In the genomic region with DNA sequence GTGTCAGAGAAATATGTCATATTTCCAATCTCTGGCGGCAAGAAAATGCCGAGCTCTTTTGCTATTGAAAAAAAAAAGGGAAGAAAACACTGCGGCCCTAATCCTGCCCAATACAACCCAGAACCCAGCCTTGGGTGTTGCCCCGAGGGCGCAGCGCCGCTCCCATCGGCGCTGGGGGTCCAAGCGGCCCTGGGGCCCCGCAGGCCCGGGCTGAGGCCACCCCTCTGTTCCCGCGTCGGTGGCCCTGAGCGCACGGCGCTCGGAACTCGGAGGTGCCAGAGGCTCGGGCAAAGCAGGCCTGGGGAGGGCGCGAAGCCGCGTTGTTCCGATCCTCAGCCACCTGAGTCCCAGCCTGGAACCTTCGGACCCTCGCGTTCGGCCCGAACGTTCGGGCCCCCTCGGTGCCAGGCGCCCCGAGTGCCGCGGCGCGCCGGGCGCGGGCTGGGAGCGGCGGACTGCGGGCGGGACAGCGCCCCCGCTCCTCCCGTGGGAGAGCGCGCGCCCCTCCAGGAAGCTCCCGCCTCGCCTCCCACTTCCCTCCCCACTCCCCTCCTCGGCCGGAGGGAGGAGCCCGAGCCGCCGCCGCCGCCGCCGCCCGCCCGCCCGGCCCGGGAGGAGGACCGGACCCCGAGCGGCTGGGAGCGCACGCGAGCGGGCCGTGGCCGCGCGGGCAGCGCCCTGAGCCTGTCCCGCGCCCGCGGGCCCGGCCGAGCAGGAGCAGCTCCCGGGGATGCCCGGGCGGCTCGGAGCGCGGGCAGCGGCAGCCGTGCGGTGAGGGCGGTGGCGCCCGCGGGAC, we compare ENCODE assay signal across 8 cellular contexts. TPM values are rescaled to one million over a fixed set of nuclear protein-coding genes. Genes with fewer than 3 reads are reported as not detected.
A peak's percentile ranks its signal among the peaks of the same experiment; 100 is the strongest.
DNase-seq lines count a peak whose midpoint lies in the region; ATAC-seq and TF ChIP-seq lines count a peak whose summit lies in the region.

A gene (plus strand): TSS at position 594 of the 796 bp plus-strand sequence. CDS start 18,160 bp downstream, outside the sequence.

- TF ChIP-seq POLR2A in vagina (IDR thresholded peaks at IDR 0.05) = peak in 1 of 2 donors; percentile 17

- H3K79me2 ChIP-seq in H9 (ENCODE audit: insufficient read depth, low read length) = no peaks in the 10 kb centered on the region
- H3K79me2 ChIP-seq in neural progenitor cell (ENCODE audit: low read depth) = no peaks in the 10 kb centered on the region

- WGBS in H9 (ENCODE audit: extremely low coverage, insufficient read length, low lambda C conversion rate) = no CpG with 5 or more reads among the region's 99 CpGs

- H4K20me1 ChIP-seq in H9 (ENCODE audit: control insufficient read depth, insufficient read depth, insufficient read length) = no peaks in the 10 kb centered on the region
- H4K20me1 ChIP-seq in neural progenitor cell (ENCODE audit: low read depth) = no peaks in the 10 kb centered on the region

- H3K18ac ChIP-seq in H9 (ENCODE audit: insufficient read length, low read depth, low read length) = no peak within 1 kb of the TSS

- H2AFZ ChIP-seq in H9 (ENCODE audit: low read length) (peak within 1 kb of the TSS; percentile 6), neural progenitor cell (replicated peaks) (peak within 1 kb of the TSS; percentile 96)

- no peak within 1 kb of the TSS for H2BK20ac ChIP-seq in H9 (ENCODE audit: low read depth, low read length, poor library complexity, severe bottlenecking)

- H3K36me3 Mint-ChIP-seq in H9 (ENCODE audit: insufficient read depth in 1 of 3, low read depth in 3 of 3) = peaks cover 0 to 5% (median 0%) of the 10 kb centered on the region in 3 experiments; a peak in 4 of 7 replicates
- H3K36me3 Mint-ChIP-seq in activated naive CD8-positive, alpha-beta T cell treated with anti-CD3 and anti-CD28 coated beads for 36 hours = no peaks in the 10 kb centered on the region
- peaks cover 2% of the 10 kb centered on the region for H3K36me3 Mint-ChIP-seq in neural progenitor cell

- H3K9me3 Mint-ChIP-seq in H9 = peaks cover 0 to 5% of the 10 kb centered on the region in 2 experiments; a peak in 2 of 5 replicates
- no peaks in the 10 kb centered on the region for H3K9me3 Mint-ChIP-seq in activated naive CD8-positive, alpha-beta T cell treated with anti-CD3 and anti-CD28 coated beads for 36 hours
- peaks cover 3% of the 10 kb centered on the region for H3K9me3 Mint-ChIP-seq in neural progenitor cell

- H4K8ac ChIP-seq in H9 (replicated peaks; ENCODE audit: insufficient read length, low read depth, low read length) = no peak within 1 kb of the TSS

- peak within 1 kb of the TSS; percentile 69; the same call in 1 of the 2 replicates for H3K14ac ChIP-seq in H9 (ENCODE audit: insufficient read depth, low read length)

- H3K79me1 ChIP-seq in H9 (ENCODE audit: insufficient read depth, low read depth, low read length, poor library complexity, severe bottlenecking) = no peaks in the 10 kb centered on the region

- H3K4me1 Mint-ChIP-seq in H9 (peaks cover 15 to 17% of the 10 kb centered on the region in 2 experiments), neural progenitor cell (peaks cover 25% of the 10 kb centered on the region)
- H3K4me1 Mint-ChIP-seq in activated naive CD8-positive, alpha-beta T cell treated with anti-CD3 and anti-CD28 coated beads for 36 hours = peaks cover 7% of the 10 kb centered on the region

- no peak within 1 kb of the TSS for H3K56ac ChIP-seq in H9 (ENCODE audit: insufficient read length, low read depth, low read length)

- peak within 1 kb of the TSS; percentile 71 to 86 for H3K4me3 Mint-ChIP-seq in H9
- peak within 1 kb of the TSS; percentile 75 for H3K4me3 Mint-ChIP-seq in activated naive CD8-positive, alpha-beta T cell treated with anti-CD3 and anti-CD28 coated beads for 36 hours
- peak within 1 kb of the TSS; percentile 93 for H3K4me3 Mint-ChIP-seq in neural progenitor cell

- DNase-seq in ELR (ENCODE audit: low read depth) (peak; percentile 71), H9 (peak; percentile 45), NCI-H69 (lab: John Stamatoyannopoulos, UW) (peak; percentile 78), head of caudate nucleus (peak in 41 of 42 donors; percentile 28 to 90 (median 83)), neural progenitor cell (ENCODE audit: low spot score) (peak; percentile 83), vagina (ENCODE audit: extremely low spot score in 2 of 2) (no peak)
- DNase-seq in activated naive CD8-positive, alpha-beta T cell treated with anti-CD3 and anti-CD28 coated beads for 36 hours = peak; percentile 31

- H3K4me1 ChIP-seq in H9 (ENCODE audit: insufficient read depth, low read length) (no peaks in the 10 kb centered on the region), neural progenitor cell (peaks cover 7% of the 10 kb centered on the region), vagina (peaks cover 37% of the 10 kb centered on the region)

- H3K4me3 ChIP-seq in neural progenitor cell (peak within 1 kb of the TSS; percentile 91), vagina (peak within 1 kb of the TSS; percentile 87 to 98)

- no peak for ATAC-seq in HG03196 (IDR thresholded peaks at IDR 0.05; ENCODE audit: unreplicated experiment)

- H3K4me2 ChIP-seq in H9 (ENCODE audit: insufficient read depth, insufficient read length, low read length) (peak within 1 kb of the TSS; percentile 90), neural progenitor cell (peak within 1 kb of the TSS; percentile 81)

- no peak within 1 kb of the TSS for H3K27ac ChIP-seq in H9 (ENCODE audit: insufficient read length, low read depth, low read length)
- H3K27ac ChIP-seq in neural progenitor cell = no peak within 1 kb of the TSS
- H3K27ac ChIP-seq in vagina = peak within 1 kb of the TSS; percentile 93

- H3K27me3 Mint-ChIP-seq in H9 (ENCODE audit: low read depth) (peaks cover 49% of the 10 kb centered on the region), neural progenitor cell (ENCODE audit: insufficient read depth, low read depth) (peaks cover 13% of the 10 kb centered on the region)
- peaks cover 10% of the 10 kb centered on the region for H3K27me3 Mint-ChIP-seq in activated naive CD8-positive, alpha-beta T cell treated with anti-CD3 and anti-CD28 coated beads for 36 hours

- H3K23me2 ChIP-seq in H9 (ENCODE audit: insufficient read length, low read depth, low read length, poor library complexity, severe bottlenecking) = peaks cover 18% of the 10 kb centered on the region

- intact Hi-C loops in head of caudate nucleus (cut with DNase I) (loop anchor here (10.0 kb wide), 1 partner anchor 53 kb away; no protein-coding TSS in a partner anchor), vagina (cut with DNase I) (loop anchor here (5.0 kb wide), 1 partner anchor 75 kb away; no protein-coding TSS in a partner anchor)

- H2BK12ac ChIP-seq in H9 (ENCODE audit: insufficient read length, low read depth, low read length) = no peak within 1 kb of the TSS

- no peak within 1 kb of the TSS for H2AK5ac ChIP-seq in H9 (ENCODE audit: insufficient read length, low read length)

- H3K27ac Mint-ChIP-seq in H9 (no peak within 1 kb of the TSS), neural progenitor cell (peak within 1 kb of the TSS; percentile 85)
- no peak within 1 kb of the TSS for H3K27ac Mint-ChIP-seq in activated naive CD8-positive, alpha-beta T cell treated with anti-CD3 and anti-CD28 coated beads for 36 hours

- H2BK5ac ChIP-seq in H9 (ENCODE audit: insufficient read length, low read length) = no peak within 1 kb of the TSS

- peaks cover 14% of the 10 kb centered on the region for H3F3A ChIP-seq in neural progenitor cell (ENCODE audit: low read depth)

- H3K4ac ChIP-seq in H9 (ENCODE audit: low read depth, low read length) = no peak within 1 kb of the TSS

- H3K9me3 ChIP-seq in H9 (ENCODE audit: control insufficient read depth, low read depth, low read length) (no peaks in the 10 kb centered on the region), neural progenitor cell (ENCODE audit: low read depth) (no peaks in the 10 kb centered on the region), vagina (no peaks in the 10 kb centered on the region)

- H2BK15ac ChIP-seq in H9 (ENCODE audit: low read depth, low read length) = no peak within 1 kb of the TSS

- H3K27me3 ChIP-seq in H9 (ENCODE audit: insufficient read depth, low read length) = peaks cover 3% of the 10 kb centered on the region; the same call in 1 of the 2 replicates
- peaks cover 48% of the 10 kb centered on the region for H3K27me3 ChIP-seq in neural progenitor cell
- H3K27me3 ChIP-seq in vagina = no peaks in the 10 kb centered on the region

- TF ChIP-seq CTCF in H9 (conservative IDR thresholded peaks at IDR 0.05) (no peak), neural progenitor cell (IDR thresholded peaks at IDR 0.05) (no peak), vagina (IDR thresholded peaks at IDR 0.05) (no peak)

- no peak within 1 kb of the TSS for H2BK120ac ChIP-seq in H9 (ENCODE audit: low read depth, low read length, poor library complexity, severe bottlenecking)

- no peak within 1 kb of the TSS for H3T11ph ChIP-seq in H9 (ENCODE audit: low read length)

- H3K23ac ChIP-seq in H9 (ENCODE audit: insufficient read length, low read depth, low read length) = no peak within 1 kb of the TSS

- H4K91ac ChIP-seq in H9 (ENCODE audit: insufficient read length, low read depth, low read length) = no peak within 1 kb of the TSS

- H3K36me3 ChIP-seq in neural progenitor cell = no peaks in the 10 kb centered on the region
- H3K36me3 ChIP-seq in vagina = no peaks in the 10 kb centered on the region

- H4K5ac ChIP-seq in H9 (ENCODE audit: insufficient read length, low read depth, low read length) = no peak within 1 kb of the TSS

- H3K9ac ChIP-seq in H9 (ENCODE audit: extremely low read depth, insufficient read length, low read length) (no peak within 1 kb of the TSS), neural progenitor cell (no peak within 1 kb of the TSS)

RNA-seq across cellular contexts. Expression of the gene that starts here (rescaled TPM):
- 8.0 and 8.1 TPM in 2 replicates for total RNA-seq in H9 (2021)
- total RNA-seq in activated naive CD8-positive, alpha-beta T cell treated with anti-CD3 and anti-CD28 coated beads for 36 hours = 10 to 100 TPM; 10.4 TPM
- 19.8 and 26.9 TPM in 2 replicates for total RNA-seq in neural progenitor cell (ENCODE audit: low replicate concordance)
- 40.3 TPM for total RNA-seq in vagina

Comparison
In these comparisons a context has a peak if more than half of its experiments do, and no peak if none do; other contexts are left out.
1. DNase-seq: peak in ELR (single experiment), H9 (single experiment), NCI-H69 (single experiment), activated naive CD8-positive, alpha-beta T cell treated with anti-CD3 and anti-CD28 coated beads for 36 hours (single experiment), head of caudate nucleus (41 of 42) and neural progenitor cell (single experiment); none in vagina (0 of 2).
2. Peak in every context shown above with its lines, with median percentiles within 50 percentile points of each other: H3K4me3 Mint-ChIP-seq.